16 cellular contexts compared by ENCODE assay signal in the genomic region with DNA sequence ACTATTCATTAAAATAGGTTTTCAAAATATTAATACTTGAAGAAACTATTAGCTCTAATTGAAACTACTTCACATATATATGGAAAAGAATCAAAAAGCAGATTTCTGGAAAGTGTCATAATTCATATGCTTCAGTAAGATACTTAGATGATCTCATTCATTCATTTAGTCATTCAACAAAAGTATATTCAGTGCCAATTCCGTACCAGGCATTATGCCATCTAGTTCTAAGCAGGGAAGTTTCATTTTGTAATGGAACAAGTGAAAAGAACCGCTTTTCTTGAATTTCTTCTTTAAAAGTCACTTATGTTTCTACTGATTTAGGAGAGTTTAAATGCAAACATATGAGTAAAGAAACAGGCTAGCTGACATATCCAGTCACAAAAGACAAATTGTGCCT.
"Had no signal": no experiment of that assay in that cellular context is flagged by ENCODE, and none has a peak within 500 bp of the region (broad histone marks: within the 10 kb centered on the region; RNA-seq: fewer than 3 reads in every experiment).

No MANE protein-coding gene starts in this region.

- H3K4me3 ChIP-seq: colonic mucosa, lung, psoas muscle, right lobe of liver, thyroid gland had no signal

- H3K27me3 ChIP-seq: colonic mucosa, right lobe of liver, thyroid gland had no signal

- DNase-seq: activated CD4-positive, alpha-beta T cell treated with anti-CD3 and anti-CD28 coated beads for 1 hour; activated CD4-positive, alpha-beta T cell treated with anti-CD3 and anti-CD28 coated beads, Interleukin-2, amount 50 U/mL, for 4 hours; activated naive CD4-positive, alpha-beta T cell treated with Interleukin-2 at 50 U/mL for 16 hours; activated naive CD8-positive, alpha-beta T cell treated with anti-CD3 and anti-CD28 coated beads, Interleukin-2, amount 50 U/mL, for 24 hours; activated T-cell treated with anti-CD3 and anti-CD28 coated beads for 4 hours; central memory CD4-positive, alpha-beta T cell; colonic mucosa; islet precursor cell; midbrain; psoas muscle; right lobe of liver; stimulated activated CD4-positive, alpha-beta T cell treated with anti-CD3 and anti-CD28 coated beads, Interleukin-2, amount 100 ng/mL, for 24 hours; T-cell; T1000; thyroid gland had no signal

- H3K36me3 ChIP-seq: colonic mucosa, right lobe of liver, thyroid gland had no signal
